7 cellular contexts compared by ENCODE assay signal in genomic region chr7:35581564-35581963, GRCh38.
"Had no signal": no experiment of that assay in that cellular context is flagged by ENCODE, and none has a peak within 500 bp of the region (broad histone marks: within the 10 kb centered on the region; RNA-seq: fewer than 3 reads in every experiment).

No MANE protein-coding gene starts in this region.

- DNase-seq: GM23248, GOT3, H7, IMR-90 had no signal

- H3K9me3 ChIP-seq: HAP-1 had no signal

- ATAC-seq: HCT116, K562 had no signal

- H2AFZ ChIP-seq: GM23248 had no signal

- H3K27ac ChIP-seq: GM23248 had no signal

- H3K36me3 ChIP-seq: HAP-1 had no signal

- H3K9ac ChIP-seq: GM23248 had no signal

- H3K4me3 ChIP-seq: GM23248, HAP-1, K562 had no signal

- H3K4me1 ChIP-seq: HAP-1 had no signal
